ENCODE assay signal across 15 cellular contexts in the genomic region with DNA sequence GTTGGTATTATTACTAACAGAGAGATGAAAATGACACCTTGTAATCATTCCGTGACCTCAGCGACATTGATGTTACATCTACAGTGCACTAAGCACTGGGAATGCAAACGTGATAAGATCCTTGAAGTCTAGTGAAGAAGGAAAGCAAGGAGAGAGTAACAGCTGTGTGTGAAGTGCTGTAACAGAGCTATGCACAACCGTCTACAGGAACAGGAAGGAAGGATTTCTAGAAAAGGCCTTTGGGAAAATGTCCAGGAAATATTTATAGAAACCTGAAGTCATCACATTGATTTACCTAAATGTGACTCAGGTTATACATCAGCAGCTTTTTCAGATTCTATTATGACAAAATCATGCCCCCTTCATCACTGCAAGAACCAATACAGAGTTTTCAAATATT.
A peak's percentile ranks its signal among the peaks of the same experiment; 100 is the strongest.
DNase-seq lines count a peak whose midpoint lies in the region; ATAC-seq, FAIRE-seq and TF ChIP-seq lines count a peak whose summit lies in the region.
"Had no signal": no experiment of that assay in that cellular context is flagged by ENCODE, and none has a peak within 500 bp of the region (broad histone marks: within the 10 kb centered on the region; RNA-seq: fewer than 3 reads in every experiment).

No MANE protein-coding gene starts in this region.

- H3K9me3 Mint-ChIP-seq in activated naive CD8-positive, alpha-beta T cell treated with anti-CD3 and anti-CD28 coated beads, Interleukin-2, amount 50 U/mL, for 24 hours, result peaks cover 25% of the 10 kb centered on the region

- H3K27ac Mint-ChIP-seq in activated naive CD8-positive, alpha-beta T cell treated with anti-CD3 and anti-CD28 coated beads, Interleukin-2, amount 50 U/mL, for 24 hours, result peak overlapping the region; percentile 79
- H3K27ac Mint-ChIP-seq: CD8-positive, alpha-beta memory T cell had no signal

- no peaks in the 10 kb centered on the region for H3K27me3 ChIP-seq in transverse colon
- H3K27me3 ChIP-seq: SJCRH30 had no signal

- no peaks in the 10 kb centered on the region for H3K9me3 ChIP-seq in transverse colon
- H3K9me3 ChIP-seq: SJCRH30 had no signal

- peaks cover 0 to 7% (median 1%) of the 10 kb centered on the region in 4 donors for H3K4me1 ChIP-seq in transverse colon
- H3K4me1 ChIP-seq: parathyroid adenoma had no signal

- TF ChIP-seq POLR2A in transverse colon (IDR thresholded peaks at IDR 0.05), result no peak

- no peak overlapping the region for H3K27ac ChIP-seq in transverse colon
- H3K27ac ChIP-seq: parathyroid adenoma, SJCRH30 had no signal

- no peak overlapping the region for H3K4me3 Mint-ChIP-seq in activated naive CD8-positive, alpha-beta T cell treated with anti-CD3 and anti-CD28 coated beads, Interleukin-2, amount 50 U/mL, for 24 hours
- H3K4me3 Mint-ChIP-seq: CD8-positive, alpha-beta memory T cell had no signal

- H3K4me1 Mint-ChIP-seq in activated naive CD8-positive, alpha-beta T cell treated with anti-CD3 and anti-CD28 coated beads, Interleukin-2, amount 50 U/mL, for 24 hours, result peaks cover 75% of the 10 kb centered on the region

- WGBS in transverse colon (ENCODE audit: low coverage in 1 of 2), 2 donors, result 47 to 49% methylated on average over 4 of the region's 4 CpGs

- peaks cover 41% of the 10 kb centered on the region for H3K36me3 Mint-ChIP-seq in activated naive CD8-positive, alpha-beta T cell treated with anti-CD3 and anti-CD28 coated beads, Interleukin-2, amount 50 U/mL, for 24 hours (ENCODE audit: low read depth)

- intact Hi-C loops in transverse colon (cut with DNase I; ENCODE audit: low total_unique reads), result no loop called here

- TF ChIP-seq CTCF in AG10803 (conservative IDR thresholded peaks at IDR 0.05; ENCODE audit: low read length) (no peak), transverse colon (IDR thresholded peaks at IDR 0.05) (no peak)

- H3K27me3 Mint-ChIP-seq in activated naive CD8-positive, alpha-beta T cell treated with anti-CD3 and anti-CD28 coated beads, Interleukin-2, amount 50 U/mL, for 24 hours, result no peaks in the 10 kb centered on the region
- H3K27me3 Mint-ChIP-seq: CD8-positive, alpha-beta memory T cell had no signal

- DNase-seq in AG10803 (ENCODE audit: low read depth) (peak; percentile 29), GM19239 (ENCODE audit: insufficient read length, low spot score) (no peak), lung microvascular endothelial cell (ENCODE audit: low read depth in 2 of 2) (peak; percentile 28 to 73), NCI-H2196 treated with DMSO at 0.1 percent for 48 hours (lab: John Stamatoyannopoulos, UW; ENCODE audit: unreplicated experiment) (no peak), transverse colon (no peak)
- DNase-seq in activated naive CD8-positive, alpha-beta T cell treated with anti-CD3 and anti-CD28 coated beads, Interleukin-2, amount 50 U/mL, for 24 hours, result no peak
- no peak for DNase-seq in stimulated activated naive CD4-positive, alpha-beta T cell treated with Interleukin-2 at 50 U/mL for 16 hours (lab: John Stamatoyannopoulos, UW)
- DNase-seq: activated CD4-positive, CD25-positive, alpha-beta regulatory T cell; activated effector memory CD4-positive, alpha-beta T cell treated with Interleukin-2 at 50 U/mL for 16 hours; CD8-positive, alpha-beta memory T cell; head of caudate nucleus; NCI-H524 treated with DMSO at 0.1 percent for 48 hours; SJCRH30 had no signal

- ATAC-seq in activated naive CD8-positive, alpha-beta T cell treated with anti-CD3 and anti-CD28 coated beads, Interleukin-2, amount 50 U/mL, for 24 hours, result no peak
- ATAC-seq in HG02798 (IDR thresholded peaks at IDR 0.05; ENCODE audit: poor library complexity, unreplicated experiment), result no peak

- H3K36me3 ChIP-seq in transverse colon, result no peaks in the 10 kb centered on the region
- H3K36me3 ChIP-seq: SJCRH30 had no signal

- FAIRE-seq in GM19239 (lab: Jason Lieb, UNC), result peak; percentile 63

- no peak for TF ChIP-seq EP300 in transverse colon (IDR thresholded peaks at IDR 0.05; ENCODE audit: low read depth)

- in situ Hi-C loops in transverse colon (cut with MboI; ENCODE audit: low pct_ligation_motif_present in 1 of 4, low pct_unique_long_range_greater_than_20kb in 1 of 4, low sequenced_read_pairs in 3 of 4), result no loop called here

- no peak overlapping the region for H3K4me3 ChIP-seq in AG10803 (ENCODE audit: low read length)
- H3K4me3 ChIP-seq in transverse colon, result no peak overlapping the region
- H3K4me3 ChIP-seq: SJCRH30 had no signal

Comparison
In these comparisons a context has a peak if more than half of its experiments do, and no peak if none do; other contexts are left out.
1. DNase-seq: peak in AG10803 (single experiment) and lung microvascular endothelial cell (2 of 2); none in GM19239 (single experiment), activated naive CD8-positive, alpha-beta T cell treated with anti-CD3 and anti-CD28 coated beads, Interleukin-2, amount 50 U/mL, for 24 hours (single experiment), NCI-H2196 treated with DMSO at 0.1 percent for 48 hours (single experiment), transverse colon (single experiment) and stimulated activated naive CD4-positive, alpha-beta T cell treated with Interleukin-2 at 50 U/mL for 16 hours (single experiment).